1 cellular context compared by ENCODE assay signal in genomic region chr6:43059168-43060033, GRCh38.
TF ChIP-seq lines count a peak whose summit lies in the region.

Gene KLC4 (plus strand): TSS chr6:43059631. CDS start chr6:43061336, 1,705 bp downstream.
Gene MRPL2 (minus strand): TSS chr6:43059434. CDS start chr6:43059381, 53 bp downstream.

TF ChIP-seq in HepG2, 621 proteins besides CTCF, POLR2A, EP300 and RAD21 (continued from another document and continues in another):
- no peak for TF ChIP-seq KIAA2018 (CRISPR knock-in tag; IDR thresholded peaks at IDR 0.05; ENCODE audit: borderline replicate concordance)
- no peak for TF ChIP-seq CSRNP2 (CRISPR knock-in tag; conservative IDR thresholded peaks at IDR 0.05; ENCODE audit: low read depth)
- TF ChIP-seq TBX3 (IDR thresholded peaks at IDR 0.05; ENCODE audit: borderline replicate concordance): peak; percentile 36; the same call in 1 of the 2 replicates
- no peak for TF ChIP-seq ZNF563 (CRISPR knock-in tag; IDR thresholded peaks at IDR 0.05)
- peak; percentile 80 for TF ChIP-seq SRF (IDR thresholded peaks at IDR 0.05; ENCODE audit: low read depth, low read length)
- peak; percentile 80 for TF ChIP-seq DMAP1 (CRISPR knock-in tag; IDR thresholded peaks at IDR 0.05)
- peak; percentile 89 to 92 for TF ChIP-seq NR2F1 (CRISPR knock-in tag; IDR thresholded peaks at IDR 0.05)
- no peak; the same call in 1 of the 2 replicates for TF ChIP-seq DPF2 (CRISPR knock-in tag; IDR thresholded peaks at IDR 0.05; ENCODE audit: borderline replicate concordance, low read depth)
- TF ChIP-seq ZSCAN12 (CRISPR knock-in tag; IDR thresholded peaks at IDR 0.05): no peak
- peak in 1 of 2 experiments; percentile 45; a peak in 1 of 4 replicates for TF ChIP-seq KLF16 (CRISPR knock-in tag; IDR thresholded peaks at IDR 0.05)
- 0 out of 2 replicates have a peak, but pooled peaks have one; percentile 54 for TF ChIP-seq WIZ (CRISPR knock-in tag; IDR thresholded peaks at IDR 0.05)
- TF ChIP-seq SP1 (IDR thresholded peaks at IDR 0.05): no peak
- TF ChIP-seq SP1 (CRISPR knock-in tag; IDR thresholded peaks at IDR 0.05): peak; percentile 96
- peak; percentile 91; the same call in 1 of the 2 replicates for TF ChIP-seq EEA1 (CRISPR knock-in tag; IDR thresholded peaks at IDR 0.05; ENCODE audit: borderline replicate concordance)
- TF ChIP-seq ZNF446 (CRISPR knock-in tag; IDR thresholded peaks at IDR 0.05): peak; percentile 37; the same call in 1 of the 2 replicates
- TF ChIP-seq NFKBIZ (CRISPR knock-in tag; IDR thresholded peaks at IDR 0.05): 0 out of 2 replicates have a peak, but pooled peaks have one; percentile 39
- 0 out of 2 replicates have a peak, but pooled peaks have one; percentile 14 for TF ChIP-seq ZFP1 (CRISPR knock-in tag; IDR thresholded peaks at IDR 0.05)
- no peak for TF ChIP-seq ATRX (CRISPR knock-in tag; IDR thresholded peaks at IDR 0.05; ENCODE audit: borderline replicate concordance)
- TF ChIP-seq NBN (conservative IDR thresholded peaks at IDR 0.05): no peak
- peak; percentile 95; the same call in 2 of the 3 replicates for TF ChIP-seq MXI1 (IDR thresholded peaks at IDR 0.05; ENCODE audit: borderline replicate concordance, low read depth, low read length)
- TF ChIP-seq ZFP41 (CRISPR knock-in tag; IDR thresholded peaks at IDR 0.05; ENCODE audit: borderline replicate concordance): no peak
- TF ChIP-seq TP53 (CRISPR knock-in tag; conservative IDR thresholded peaks at IDR 0.05): no peak
- TF ChIP-seq PREB (CRISPR knock-in tag; IDR thresholded peaks at IDR 0.05): no peak
- TF ChIP-seq ZNF121 (CRISPR knock-in tag; IDR thresholded peaks at IDR 0.05): peak; percentile 82
- TF ChIP-seq YY1 (IDR thresholded peaks at IDR 0.05; ENCODE audit: insufficient read depth, insufficient replicate concordance, low read depth, low read length): peak; percentile 97
- TF ChIP-seq ZNF850 (CRISPR knock-in tag; conservative IDR thresholded peaks at IDR 0.05): no peak
- TF ChIP-seq FOXK1 (CRISPR knock-in tag; IDR thresholded peaks at IDR 0.05; ENCODE audit: borderline replicate concordance, low read depth): peak; percentile 98
- 0 out of 2 replicates have a peak, but pooled peaks have one; percentile 8 for TF ChIP-seq RERE (CRISPR knock-in tag; IDR thresholded peaks at IDR 0.05; ENCODE audit: low read depth)
- TF ChIP-seq ATF5 (CRISPR knock-in tag; IDR thresholded peaks at IDR 0.05; ENCODE audit: low read depth): no peak
- no peak for TF ChIP-seq ZNF260 (CRISPR knock-in tag; IDR thresholded peaks at IDR 0.05; ENCODE audit: borderline replicate concordance, low read depth)
- no peak for TF ChIP-seq ZFAT (CRISPR knock-in tag; conservative IDR thresholded peaks at IDR 0.05)
- no peak for TF ChIP-seq SMC3 (IDR thresholded peaks at IDR 0.05; ENCODE audit: low read length)
- no peak for TF ChIP-seq GATA4 (IDR thresholded peaks at IDR 0.05; ENCODE audit: borderline replicate concordance, low read depth)
- TF ChIP-seq KMT2A (CRISPR knock-in tag; IDR thresholded peaks at IDR 0.05): peak; percentile 95
- TF ChIP-seq ARHGAP35 (CRISPR knock-in tag; IDR thresholded peaks at IDR 0.05; ENCODE audit: borderline replicate concordance): no peak
- no peak for TF ChIP-seq ARNT (IDR thresholded peaks at IDR 0.05)
- TF ChIP-seq ZNF792 (CRISPR knock-in tag; IDR thresholded peaks at IDR 0.05): 0 out of 2 replicates have a peak, but pooled peaks have one; percentile 24
- no peak for TF ChIP-seq ZBTB34 (CRISPR knock-in tag; IDR thresholded peaks at IDR 0.05)
- no peak for TF ChIP-seq ZBTB26 (CRISPR knock-in tag; IDR thresholded peaks at IDR 0.05; ENCODE audit: borderline replicate concordance)
- TF ChIP-seq HCFC1 (IDR thresholded peaks at IDR 0.05; ENCODE audit: low read depth, low read length): peak; percentile 80
- peak; percentile 34; the same call in 1 of the 2 replicates for TF ChIP-seq CREBL2 (CRISPR knock-in tag; IDR thresholded peaks at IDR 0.05; ENCODE audit: borderline replicate concordance)
